12 cellular contexts compared by ENCODE assay signal in the genomic region with DNA sequence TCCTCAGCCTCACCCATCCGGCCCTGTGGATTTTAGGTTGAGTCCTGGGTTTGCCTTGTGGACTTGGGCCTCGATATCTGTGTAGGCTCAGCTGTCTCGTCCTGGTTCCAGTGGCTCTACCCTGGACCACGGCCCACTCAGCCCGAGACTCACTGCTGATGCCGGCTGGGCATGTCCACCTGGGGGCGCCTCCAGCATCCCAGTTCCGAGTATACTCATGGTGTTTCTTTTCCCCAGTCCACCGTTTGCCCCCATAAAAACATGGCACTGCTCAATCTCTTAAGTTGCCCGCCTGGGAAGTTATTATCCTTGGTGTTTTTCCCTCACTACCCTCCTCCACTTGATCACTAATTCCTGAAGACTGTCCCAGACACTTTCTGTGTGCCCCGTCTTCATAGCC.
DNase-seq lines count a peak whose midpoint lies in the region; ATAC-seq and TF ChIP-seq lines count a peak whose summit lies in the region.
"Had no signal": no experiment of that assay in that cellular context is flagged by ENCODE, and none has a peak within 500 bp of the region (broad histone marks: within the 10 kb centered on the region; RNA-seq: fewer than 3 reads in every experiment).

No MANE protein-coding gene starts in this region.

- peaks cover 3% of the 10 kb centered on the region for H3K36me3 Mint-ChIP-seq in chondrocyte (ENCODE audit: low read depth)

- H3K9ac ChIP-seq in Karpas-422 (ENCODE audit: low read length): no peak overlapping the region

- H3K27ac Mint-ChIP-seq in chondrocyte (ENCODE audit: unreplicated experiment): no peak overlapping the region
- peak overlapping the region in 1 of 2 donors; percentile 81 for H3K27ac Mint-ChIP-seq in stimulated activated naive CD8-positive, alpha-beta T cell treated with anti-CD3 and anti-CD28 coated beads, Interleukin-15, amount 100 ng/mL, for 72 hours

- DNase-seq in BE2C (no peak), Karpas-422 (no peak), chondrocyte (ENCODE audit: low spot score) (no peak), kidney epithelial cell (ENCODE audit: low read depth) (no peak), occipital lobe (lab: John Stamatoyannopoulos, UW) (no peak)
- DNase-seq in stimulated activated naive CD8-positive, alpha-beta T cell treated with anti-CD3 and anti-CD28 coated beads, Interleukin-15, amount 100 ng/mL, for 72 hours: no peak
- DNase-seq: cortex of kidney, left lung, NCI-H187 had no signal

- peaks cover 99% of the 10 kb centered on the region for H3K79me2 ChIP-seq in Karpas-422 (ENCODE audit: low read length)

- peaks cover 3% of the 10 kb centered on the region; the same call in 1 of the 2 replicates for H3K4me1 ChIP-seq in BE2C
- H3K4me1 ChIP-seq in Karpas-422 (ENCODE audit: low read length): peaks cover 86% of the 10 kb centered on the region

- H3K4me1 Mint-ChIP-seq in chondrocyte (ENCODE audit: low read depth): peaks cover 33% of the 10 kb centered on the region
- peaks cover 51% of the 10 kb centered on the region for H3K4me1 Mint-ChIP-seq in stimulated activated naive CD8-positive, alpha-beta T cell treated with anti-CD3 and anti-CD28 coated beads, Interleukin-15, amount 100 ng/mL, for 72 hours

- H3K27me3 Mint-ChIP-seq in chondrocyte (ENCODE audit: low read depth): no peaks in the 10 kb centered on the region
- no peaks in the 10 kb centered on the region for H3K27me3 Mint-ChIP-seq in stimulated activated naive CD8-positive, alpha-beta T cell treated with anti-CD3 and anti-CD28 coated beads, Interleukin-15, amount 100 ng/mL, for 72 hours

- H3K27ac ChIP-seq in Karpas-422 (ENCODE audit: low read length): 0 out of 2 replicates have a peak overlapping the region, but pooled peaks have one; percentile 2
- H3K27ac ChIP-seq: left lung, SK-N-MC had no signal

- H3K4me3 Mint-ChIP-seq in chondrocyte (ENCODE audit: unreplicated experiment): no peak overlapping the region
- no peak overlapping the region for H3K4me3 Mint-ChIP-seq in stimulated activated naive CD8-positive, alpha-beta T cell treated with anti-CD3 and anti-CD28 coated beads, Interleukin-15, amount 100 ng/mL, for 72 hours

- TF ChIP-seq CTCF in BE2C (IDR thresholded peaks at IDR 0.05; ENCODE audit: low read depth, low read length) (peak; percentile 47), chondrocyte (IDR thresholded peaks at IDR 0.05) (peak; percentile 59), kidney epithelial cell (IDR thresholded peaks at IDR 0.05; ENCODE audit: insufficient read depth, low read length, poor library complexity, severe bottlenecking) (peak; percentile 31)

- H3K9me3 Mint-ChIP-seq in chondrocyte (ENCODE audit: low read depth): no peaks in the 10 kb centered on the region
- no peaks in the 10 kb centered on the region for H3K9me3 Mint-ChIP-seq in stimulated activated naive CD8-positive, alpha-beta T cell treated with anti-CD3 and anti-CD28 coated beads, Interleukin-15, amount 100 ng/mL, for 72 hours

- no peaks in the 10 kb centered on the region for H3K27me3 ChIP-seq in BE2C
- no peaks in the 10 kb centered on the region for H3K27me3 ChIP-seq in Karpas-422 (ENCODE audit: low read length)
- H3K27me3 ChIP-seq in kidney epithelial cell (ENCODE audit: control insufficient read depth, insufficient read depth, low read length): no peaks in the 10 kb centered on the region
- H3K27me3 ChIP-seq: left lung had no signal

- H3K9me2 ChIP-seq in Karpas-422 (replicated peaks; ENCODE audit: insufficient read depth, low read length): no peaks in the 10 kb centered on the region

- no peak overlapping the region for H2AFZ ChIP-seq in Karpas-422 (ENCODE audit: low read length)

- no peak overlapping the region for H3K4me3 ChIP-seq in BE2C (ENCODE audit: low read depth, low read length)
- H3K4me3 ChIP-seq in Karpas-422 (ENCODE audit: low read length): no peak overlapping the region
- no peak overlapping the region for H3K4me3 ChIP-seq in kidney epithelial cell (ENCODE audit: low read depth, low read length)
- H3K4me3 ChIP-seq: left lung, SK-N-MC had no signal

- no peaks in the 10 kb centered on the region; the same call in 1 of the 2 replicates for H3K36me3 ChIP-seq in BE2C
- no peaks in the 10 kb centered on the region for H3K36me3 ChIP-seq in Karpas-422 (ENCODE audit: insufficient read depth, low read length)
- no peaks in the 10 kb centered on the region for H3K36me3 ChIP-seq in kidney epithelial cell (ENCODE audit: control insufficient read depth, insufficient read depth, low read length)
- H3K36me3 ChIP-seq: left lung had no signal

- no peak overlapping the region for H3K4me2 ChIP-seq in Karpas-422 (ENCODE audit: low read depth, low read length, poor library complexity, severe bottlenecking)

- ATAC-seq in HG03520 (IDR thresholded peaks at IDR 0.05; ENCODE audit: unreplicated experiment): no peak
- ATAC-seq in HG03159 (IDR thresholded peaks at IDR 0.05; ENCODE audit: unreplicated experiment): no peak
- no peak for ATAC-seq in stimulated activated naive CD8-positive, alpha-beta T cell treated with anti-CD3 and anti-CD28 coated beads, Interleukin-15, amount 100 ng/mL, for 72 hours
- ATAC-seq: left lung had no signal

- H3K9me3 ChIP-seq in BE2C (no peaks in the 10 kb centered on the region), Karpas-422 (ENCODE audit: low read length) (no peaks in the 10 kb centered on the region)
- H3K9me3 ChIP-seq: left lung had no signal

- peaks cover 3% of the 10 kb centered on the region; the same call in 1 of the 2 replicates for H4K20me1 ChIP-seq in Karpas-422 (ENCODE audit: insufficient read depth, low read depth, low read length)
